Comparison of ENCODE assay signal across 14 cellular contexts in the genomic region with DNA sequence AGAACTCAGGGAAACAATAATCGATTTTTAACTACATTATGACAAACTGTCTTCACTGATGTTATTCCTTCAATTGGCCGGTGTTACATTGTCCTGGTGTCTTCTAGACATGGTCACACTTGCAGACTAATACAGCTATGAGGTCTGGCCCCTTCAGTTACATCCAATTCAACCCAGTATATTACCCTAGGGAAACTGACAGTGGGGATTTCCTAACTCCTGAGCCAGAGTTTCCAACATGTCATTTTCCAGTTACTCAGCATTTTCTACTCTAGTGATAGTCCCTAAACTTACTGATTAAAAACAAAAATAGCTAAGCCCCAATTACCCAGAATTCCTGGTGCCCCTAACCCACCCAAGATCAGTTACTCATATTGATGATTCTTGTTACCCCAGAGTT. TPM values are rescaled to one million over a fixed set of nuclear protein-coding genes. Genes with fewer than 3 reads are reported as not detected.
DNase-seq lines count a peak whose midpoint lies in the region; ATAC-seq and TF ChIP-seq lines count a peak whose summit lies in the region.
"Had no signal": no experiment of that assay in that cellular context is flagged by ENCODE, and none has a peak within 500 bp of the region (broad histone marks: within the 10 kb centered on the region; RNA-seq: fewer than 3 reads in every experiment).

No MANE protein-coding gene starts in this region.

- peaks cover 46% of the 10 kb centered on the region for H3K4me1 Mint-ChIP-seq in activated T-cell treated with anti-CD3 and anti-CD28 coated beads, Interleukin-2, amount 50 U/mL, for 4 hours (ENCODE audit: low read depth)
- peaks cover 56% of the 10 kb centered on the region for H3K4me1 Mint-ChIP-seq in activated CD8-positive, alpha-beta T cell treated with anti-CD3 and anti-CD28 coated beads for 36 hours (ENCODE audit: low read depth)
- peaks cover 36% of the 10 kb centered on the region for H3K4me1 Mint-ChIP-seq in activated T-helper 17 cell treated with anti-CD3 and anti-CD28 coated beads, Interleukin-2, amount 50 U/mL, for 72 hours
- H3K4me1 Mint-ChIP-seq in stimulated activated naive B cell treated with anti-CD40 and anti-IgM and Interleukin-4, amounts not matched to agents 10 μg/mL and 1 μg/mL and 100 μg/mL, for 72 hours: peaks cover 32 to 53% of the 10 kb centered on the region in 2 donors

- ATAC-seq in activated T-cell treated with anti-CD3 and anti-CD28 coated beads, Interleukin-2, amount 50 U/mL, for 4 hours: peak; percentile 39 to 56
- peak; percentile 38 for ATAC-seq in activated CD8-positive, alpha-beta T cell treated with anti-CD3 and anti-CD28 coated beads for 36 hours
- peak; percentile 64 for ATAC-seq in activated T-helper 17 cell treated with anti-CD3 and anti-CD28 coated beads, Interleukin-2, amount 50 U/mL, for 72 hours (replicated peaks)
- ATAC-seq in stimulated activated naive B cell treated with anti-CD40 and anti-IgM and Interleukin-4, amounts not matched to agents 10 μg/mL and 1 μg/mL and 100 μg/mL, for 72 hours (replicated peaks): peak; percentile 16 to 28
- ATAC-seq in left colon: no peak

- intact Hi-C loops in activated CD8-positive, alpha-beta T cell treated with anti-CD3 and anti-CD28 coated beads for 36 hours (cut with micrococcal nuclease): no loop called here
- intact Hi-C loops in left colon (cut with DNase I, micrococcal nuclease): no loop called here

- H3K27ac Mint-ChIP-seq in activated CD8-positive, alpha-beta T cell treated with anti-CD3 and anti-CD28 coated beads for 36 hours: peak overlapping the region; percentile 89
- H3K27ac Mint-ChIP-seq in activated T-helper 17 cell treated with anti-CD3 and anti-CD28 coated beads, Interleukin-2, amount 50 U/mL, for 72 hours: peak overlapping the region; percentile 72
- H3K27ac Mint-ChIP-seq in stimulated activated naive B cell treated with anti-CD40 and anti-IgM and Interleukin-4, amounts not matched to agents 10 μg/mL and 1 μg/mL and 100 μg/mL, for 72 hours: peak overlapping the region; percentile 59

- POLR2A ChIA-PET in activated CD8-positive, alpha-beta T cell treated with anti-CD3 and anti-CD28 coated beads for 36 hours (lab: Charles Lee): interaction anchor here (0.6 kb wide), 1 partner anchor 18 kb away, joined by 5 read pairs; no protein-coding TSS in a partner anchor

- CTCF ChIA-PET in activated CD8-positive, alpha-beta T cell treated with anti-CD3 and anti-CD28 coated beads for 36 hours (lab: Charles Lee): interaction anchor here (1.2 to 1.7 kb wide), 2 partner anchors 25 to 98 kb away, joined by 4 to 5 read pairs; no protein-coding TSS in a partner anchor

- H3K4me3 Mint-ChIP-seq in activated T-cell treated with anti-CD3 and anti-CD28 coated beads, Interleukin-2, amount 50 U/mL, for 4 hours: no peak overlapping the region
- H3K4me3 Mint-ChIP-seq in activated CD8-positive, alpha-beta T cell treated with anti-CD3 and anti-CD28 coated beads for 36 hours: no peak overlapping the region
- peak overlapping the region; percentile 59 for H3K4me3 Mint-ChIP-seq in activated T-helper 17 cell treated with anti-CD3 and anti-CD28 coated beads, Interleukin-2, amount 50 U/mL, for 72 hours
- H3K4me3 Mint-ChIP-seq in stimulated activated naive B cell treated with anti-CD40 and anti-IgM and Interleukin-4, amounts not matched to agents 10 μg/mL and 1 μg/mL and 100 μg/mL, for 72 hours: no peak overlapping the region

- peaks cover 4% of the 10 kb centered on the region for H3K9me3 Mint-ChIP-seq in activated T-cell treated with anti-CD3 and anti-CD28 coated beads, Interleukin-2, amount 50 U/mL, for 4 hours
- H3K9me3 Mint-ChIP-seq in activated CD8-positive, alpha-beta T cell treated with anti-CD3 and anti-CD28 coated beads for 36 hours: peaks cover 8% of the 10 kb centered on the region
- no peaks in the 10 kb centered on the region for H3K9me3 Mint-ChIP-seq in activated T-helper 17 cell treated with anti-CD3 and anti-CD28 coated beads, Interleukin-2, amount 50 U/mL, for 72 hours
- no peaks in the 10 kb centered on the region for H3K9me3 Mint-ChIP-seq in stimulated activated naive B cell treated with anti-CD40 and anti-IgM and Interleukin-4, amounts not matched to agents 10 μg/mL and 1 μg/mL and 100 μg/mL, for 72 hours

- no peaks in the 10 kb centered on the region for H3K27me3 Mint-ChIP-seq in activated T-cell treated with anti-CD3 and anti-CD28 coated beads, Interleukin-2, amount 50 U/mL, for 4 hours (ENCODE audit: low read depth)
- no peaks in the 10 kb centered on the region for H3K27me3 Mint-ChIP-seq in activated CD8-positive, alpha-beta T cell treated with anti-CD3 and anti-CD28 coated beads for 36 hours
- no peaks in the 10 kb centered on the region for H3K27me3 Mint-ChIP-seq in activated T-helper 17 cell treated with anti-CD3 and anti-CD28 coated beads, Interleukin-2, amount 50 U/mL, for 72 hours
- H3K27me3 Mint-ChIP-seq in stimulated activated naive B cell treated with anti-CD40 and anti-IgM and Interleukin-4, amounts not matched to agents 10 μg/mL and 1 μg/mL and 100 μg/mL, for 72 hours: no peaks in the 10 kb centered on the region

- no peak for DNase-seq in activated T-cell treated with anti-CD3 and anti-CD28 coated beads, Interleukin-2, amount 50 U/mL, for 4 hours
- no peak for DNase-seq in activated T-cell treated with anti-CD3 and anti-CD28 coated beads, Interleukin-2, amount 50 U/mL, for 1 hour
- no peak for DNase-seq in activated CD8-positive, alpha-beta T cell treated with anti-CD3 and anti-CD28 coated beads for 36 hours
- DNase-seq in stimulated activated naive B cell treated with anti-CD40 and anti-IgM and Interleukin-4, amounts not matched to agents 10 μg/mL and 1 μg/mL and 100 μg/mL, for 72 hours: no peak
- DNase-seq in left colon: no peak
- DNase-seq in GDM1 (lab: John Stamatoyannopoulos, UW): no peak
- DNase-seq: COR-L47, MV-4-11, NCI-H1417 treated with DMSO at 0.1 percent for 48 hours, NCI-H1930, NCI-H446, RPMI8226 had no signal

- no peak for TF ChIP-seq CTCF in activated CD8-positive, alpha-beta T cell treated with anti-CD3 and anti-CD28 coated beads for 36 hours (IDR thresholded peaks at IDR 0.05)

- peaks cover 2% of the 10 kb centered on the region for H3K36me3 Mint-ChIP-seq in activated T-cell treated with anti-CD3 and anti-CD28 coated beads, Interleukin-2, amount 50 U/mL, for 4 hours (ENCODE audit: insufficient read depth)
- peaks cover 9% of the 10 kb centered on the region for H3K36me3 Mint-ChIP-seq in activated CD8-positive, alpha-beta T cell treated with anti-CD3 and anti-CD28 coated beads for 36 hours (ENCODE audit: low read depth)
- H3K36me3 Mint-ChIP-seq in activated T-helper 17 cell treated with anti-CD3 and anti-CD28 coated beads, Interleukin-2, amount 50 U/mL, for 72 hours (ENCODE audit: low read depth): no peaks in the 10 kb centered on the region
- H3K36me3 Mint-ChIP-seq in stimulated activated naive B cell treated with anti-CD40 and anti-IgM and Interleukin-4, amounts not matched to agents 10 μg/mL and 1 μg/mL and 100 μg/mL, for 72 hours: peaks cover 11 to 17% of the 10 kb centered on the region in 2 donors

RNA-seq across cellular contexts. Expression of gene IFNG, which starts 21.1 kb away (rescaled TPM):
- total RNA-seq in activated T-cell treated with anti-CD3 and anti-CD28 coated beads, Interleukin-2, amount 50 U/mL, for 4 hours: 100 to 1,000 TPM in 2 of 3 donors, 10 to 100 TPM in 1; 61.8 to 920 (median 807) TPM
- total RNA-seq in activated CD8-positive, alpha-beta T cell treated with anti-CD3 and anti-CD28 coated beads for 36 hours: 10 to 100 TPM; 42.7 to 43.6 TPM
- 10 to 100 TPM; 33.2 to 51.7 TPM for total RNA-seq in activated T-helper 17 cell treated with anti-CD3 and anti-CD28 coated beads, Interleukin-2, amount 50 U/mL, for 72 hours
- not detected for total RNA-seq in left colon
- total RNA-seq: H1 had no signal

Comparison
In these comparisons a context has a peak if more than half of its experiments do, and no peak if none do; other contexts are left out.
1. RNA of gene IFNG, which starts 21.1 kb away (total RNA-seq): 61.8 to 920 TPM in activated T-cell treated with anti-CD3 and anti-CD28 coated beads, Interleukin-2, amount 50 U/mL, for 4 hours, 33.2 to 51.7 TPM in activated T-helper 17 cell treated with anti-CD3 and anti-CD28 coated beads, Interleukin-2, amount 50 U/mL, for 72 hours and 42.7 to 43.6 TPM in activated CD8-positive, alpha-beta T cell treated with anti-CD3 and anti-CD28 coated beads for 36 hours; not detected in left colon; every median in the first group is over 10 times any median in the second.
2. Peak in every context shown above with its lines, with median percentiles within 50 percentile points of each other: H3K27ac Mint-ChIP-seq.